ENCODE assay signal across 17 cellular contexts in genomic region chr4:163404080-163404479, GRCh38.
DNase-seq lines count a peak whose midpoint lies in the region; ATAC-seq, FAIRE-seq and TF ChIP-seq lines count a peak whose summit lies in the region.
"Had no signal": no experiment of that assay in that cellular context is flagged by ENCODE, and none has a peak within 500 bp of the region (broad histone marks: within the 10 kb centered on the region; RNA-seq: fewer than 3 reads in every experiment).

No MANE protein-coding gene starts in this region.

- H2BK5ac ChIP-seq in H9 (ENCODE audit: insufficient read length, low read length) = no peak overlapping the region

- H4K5ac ChIP-seq in H9 (ENCODE audit: insufficient read length, low read depth, low read length) = no peak overlapping the region

- no peak overlapping the region for H2BK12ac ChIP-seq in H9 (ENCODE audit: insufficient read length, low read depth, low read length)

- no peaks in the 10 kb centered on the region for H3K23me2 ChIP-seq in H9 (ENCODE audit: insufficient read length, low read depth, low read length, poor library complexity, severe bottlenecking)

- no peak overlapping the region for H2BK15ac ChIP-seq in H9 (ENCODE audit: low read depth, low read length)

- no peaks in the 10 kb centered on the region for H3K79me2 ChIP-seq in H9 (ENCODE audit: insufficient read depth, low read length)

- peaks cover 0 to 4% of the 10 kb centered on the region in 2 experiments; a peak in 1 of 5 replicates for H3K9me3 Mint-ChIP-seq in H9
- no peaks in the 10 kb centered on the region for H3K9me3 Mint-ChIP-seq in activated CD4-positive, alpha-beta T cell treated with anti-CD3 and anti-CD28 coated beads for 36 hours (ENCODE audit: low read depth)

- no CpG with 5 or more reads among the region's 1 CpG for WGBS in H9 (ENCODE audit: extremely low coverage, insufficient read length, low lambda C conversion rate)

- H3K23ac ChIP-seq in H9 (ENCODE audit: insufficient read length, low read depth, low read length) = no peak overlapping the region

- FAIRE-seq in GM12892 (lab: Jason Lieb, UNC) = no peak
- FAIRE-seq: H54 had no signal

- H4K91ac ChIP-seq in H9 (ENCODE audit: insufficient read length, low read depth, low read length) = no peak overlapping the region

- CTCF ChIA-PET in activated CD4-positive, alpha-beta T cell treated with anti-CD3 and anti-CD28 coated beads for 36 hours (lab: Charles Lee) = no interaction called here

- no peak overlapping the region for H3K4me2 ChIP-seq in H9 (ENCODE audit: insufficient read depth, insufficient read length, low read length)

- TF ChIP-seq POLR2A in GM12892 (IDR thresholded peaks at IDR 0.05; ENCODE audit: low read depth, low read length) = no peak

- H3K56ac ChIP-seq in H9 (ENCODE audit: insufficient read length, low read depth, low read length) = no peak overlapping the region

- no peak overlapping the region for H3K27ac ChIP-seq in H9 (ENCODE audit: insufficient read length, low read depth, low read length)
- H3K27ac ChIP-seq: RWPE1, SJCRH30 had no signal

- H3K36me3 Mint-ChIP-seq in H9 (ENCODE audit: insufficient read depth in 1 of 3, low read depth in 3 of 3) = peaks cover 0 to 4% (median 0%) of the 10 kb centered on the region in 3 experiments; a peak in 1 of 7 replicates
- no peaks in the 10 kb centered on the region for H3K36me3 Mint-ChIP-seq in activated CD4-positive, alpha-beta T cell treated with anti-CD3 and anti-CD28 coated beads for 36 hours (ENCODE audit: low read depth)

- no peaks in the 10 kb centered on the region for H4K20me1 ChIP-seq in H9 (ENCODE audit: control insufficient read depth, insufficient read depth, insufficient read length)

- no peak for TF ChIP-seq CTCF in H9 (conservative IDR thresholded peaks at IDR 0.05)

- no peak overlapping the region for H3T11ph ChIP-seq in H9 (ENCODE audit: low read length)

- H3K27me3 ChIP-seq in H9 (ENCODE audit: insufficient read depth, low read length) (no peaks in the 10 kb centered on the region), adipocyte (replicated peaks; ENCODE audit: control insufficient read depth, insufficient read depth, low read length) (no peaks in the 10 kb centered on the region)
- H3K27me3 ChIP-seq: SJCRH30 had no signal

- no peak overlapping the region for H4K8ac ChIP-seq in H9 (replicated peaks; ENCODE audit: insufficient read length, low read depth, low read length)

- H3K4me1 Mint-ChIP-seq in H9 = peaks cover 35 to 47% of the 10 kb centered on the region in 2 experiments
- H3K4me1 Mint-ChIP-seq in activated CD4-positive, alpha-beta T cell treated with anti-CD3 and anti-CD28 coated beads for 36 hours = no peaks in the 10 kb centered on the region

- H3K18ac ChIP-seq in H9 (ENCODE audit: insufficient read length, low read depth, low read length) = no peak overlapping the region

- no peak overlapping the region for H3K14ac ChIP-seq in H9 (ENCODE audit: insufficient read depth, low read length)

- peak; percentile 57 for ATAC-seq in left lobe of liver
- ATAC-seq in GM19463 (IDR thresholded peaks at IDR 0.05; ENCODE audit: unreplicated experiment) = no peak
- no peak for ATAC-seq in activated CD4-positive, alpha-beta T cell treated with anti-CD3 and anti-CD28 coated beads for 36 hours

- no peaks in the 10 kb centered on the region for H3K27me3 Mint-ChIP-seq in H9 (ENCODE audit: low read depth)
- H3K27me3 Mint-ChIP-seq in activated CD4-positive, alpha-beta T cell treated with anti-CD3 and anti-CD28 coated beads for 36 hours = peaks cover 4% of the 10 kb centered on the region

- intact Hi-C loops in activated CD4-positive, alpha-beta T cell treated with anti-CD3 and anti-CD28 coated beads for 36 hours (cut with DNase I, micrococcal nuclease) = no loop called here

- no peaks in the 10 kb centered on the region for H3K79me1 ChIP-seq in H9 (ENCODE audit: insufficient read depth, low read depth, low read length, poor library complexity, severe bottlenecking)

- H3K9me3 ChIP-seq in H9 (ENCODE audit: control insufficient read depth, low read depth, low read length) (no peaks in the 10 kb centered on the region), adipocyte (ENCODE audit: control insufficient read depth, low read length) (no peaks in the 10 kb centered on the region)
- H3K9me3 ChIP-seq: SJCRH30 had no signal

- no peak overlapping the region for H2BK120ac ChIP-seq in H9 (ENCODE audit: low read depth, low read length, poor library complexity, severe bottlenecking)

- no peak overlapping the region for H2AFZ ChIP-seq in H9 (ENCODE audit: low read length)

- H2AK5ac ChIP-seq in H9 (ENCODE audit: insufficient read length, low read length) = no peak overlapping the region

- H3K9ac ChIP-seq in H9 (ENCODE audit: extremely low read depth, insufficient read length, low read length) = no peak overlapping the region
- H3K9ac ChIP-seq in adipocyte (ENCODE audit: low read length) = no peak overlapping the region

- H3K4me3 Mint-ChIP-seq in H9 = no peak overlapping the region
- no peak overlapping the region for H3K4me3 Mint-ChIP-seq in activated CD4-positive, alpha-beta T cell treated with anti-CD3 and anti-CD28 coated beads for 36 hours

- H3K4me3 ChIP-seq in adipocyte (ENCODE audit: low read length) = peak overlapping the region; percentile 61
- H3K4me3 ChIP-seq: SJCRH30 had no signal

- no peak overlapping the region for H3K4ac ChIP-seq in H9 (ENCODE audit: low read depth, low read length)

- DNase-seq in H9 (no peak), adipocyte (ENCODE audit: low read depth) (no peak), left lobe of liver (ENCODE audit: low spot score) (no peak), renal cortical epithelial cell (ENCODE audit: low read depth) (peak; percentile 47), glomerular visceral epithelial cell (ENCODE audit: extremely low spot score) (no peak), GM12892 (ENCODE audit: insufficient read length) (no peak)
- no peak for DNase-seq in activated CD4-positive, alpha-beta T cell treated with anti-CD3 and anti-CD28 coated beads for 36 hours
- DNase-seq: EL; NCI-H2107; NCI-H345; NCI-H69; NK-92 treated with Interleukin-12 subunit alpha and Interleukin-12 subunit beta, amount 100 ng/mL, for 24 hours; OCI-M1; SJCRH30 had no signal

- POLR2A ChIA-PET in activated CD4-positive, alpha-beta T cell treated with anti-CD3 and anti-CD28 coated beads for 36 hours (lab: Charles Lee) = no interaction called here

- no peaks in the 10 kb centered on the region for H3K36me3 ChIP-seq in adipocyte (ENCODE audit: control insufficient read depth, insufficient read depth, low read length, severe bottlenecking)
- H3K36me3 ChIP-seq: SJCRH30 had no signal

- H3K27ac Mint-ChIP-seq in H9 = peak overlapping the region; percentile 83 to 97 (median 93); a peak in 5 of 7 replicates
- no peak overlapping the region for H3K27ac Mint-ChIP-seq in activated CD4-positive, alpha-beta T cell treated with anti-CD3 and anti-CD28 coated beads for 36 hours

- H3K4me1 ChIP-seq in H9 (ENCODE audit: insufficient read depth, low read length) (0 out of 2 replicates have a peak, but pooled peaks cover 2% of the 10 kb centered on the region), adipocyte (ENCODE audit: control insufficient read depth, insufficient read depth, low read length) (no peaks in the 10 kb centered on the region)
- H3K4me1 ChIP-seq: SJCRH30 had no signal

- H2BK20ac ChIP-seq in H9 (ENCODE audit: low read depth, low read length, poor library complexity, severe bottlenecking) = no peak overlapping the region
